8 cellular contexts compared by ENCODE assay signal in genomic region chr14:21024668-21025373, GRCh38. TPM values are rescaled to one million over a fixed set of nuclear protein-coding genes. Genes with fewer than 3 reads are reported as not detected.
A peak's percentile ranks its signal among the peaks of the same experiment; 100 is the strongest.
DNase-seq lines count a peak whose midpoint lies in the region; ATAC-seq and TF ChIP-seq lines count a peak whose summit lies in the region.

TSS of gene NDRG2 (minus strand) at chr14:21025061. CDS start at chr14:21023315, 1,746 bp downstream.

- no peak for ATAC-seq in HG02610 (IDR thresholded peaks at IDR 0.05; ENCODE audit: unreplicated experiment)

- H3K9me3 Mint-ChIP-seq in activated naive CD4-positive, alpha-beta T cell treated with anti-CD3 and anti-CD28 coated beads, Interleukin-2, amount 10 ng/mL, durations not matched to agents 7 days and 5 days, result no peaks in the 10 kb centered on the region

- H3K36me3 ChIP-seq in HEK293 (ENCODE audit: control insufficient read depth in 2 of 2, insufficient read depth in 1 of 2, low read length in 2 of 2), result peaks cover 0 to 22% of the 10 kb centered on the region in 2 experiments; a peak in 2 of 3 replicates
- H3K36me3 ChIP-seq in SJCRH30, result no peaks in the 10 kb centered on the region
- no peaks in the 10 kb centered on the region for H3K36me3 ChIP-seq in ovary
- H3K36me3 ChIP-seq in suprapubic skin, result peaks cover 20% of the 10 kb centered on the region

- CTCF ChIA-PET in HEK293 (lab: Yijun Ruan, JAX), result interaction anchor here (1.7 kb wide), 1 partner anchor 13 kb away, joined by 4 read pairs; no protein-coding TSS in a partner anchor
- CTCF ChIA-PET in activated naive CD4-positive, alpha-beta T cell treated with anti-CD3 and anti-CD28 coated beads, Interleukin-2, amount 10 ng/mL, durations not matched to agents 7 days and 5 days (lab: Charles Lee), result interaction anchor here (0.6 to 1.0 kb wide), 2 partner anchors 10 to 20 kb away, joined by 3 to 4 read pairs; no protein-coding TSS in a partner anchor

- H3K4me3 Mint-ChIP-seq in activated naive CD4-positive, alpha-beta T cell treated with anti-CD3 and anti-CD28 coated beads, Interleukin-2, amount 10 ng/mL, durations not matched to agents 7 days and 5 days, result peak within 1 kb of the TSS; percentile 75

- H3K9me3 ChIP-seq in HEK293 (ENCODE audit: control insufficient read depth, insufficient read depth, low read depth, low read length) (no peaks in the 10 kb centered on the region), SJCRH30 (replicated peaks) (no peaks in the 10 kb centered on the region), ovary (no peaks in the 10 kb centered on the region), suprapubic skin (no peaks in the 10 kb centered on the region)

- peak within 1 kb of the TSS; percentile 69 for H3K4me3 ChIP-seq in HEK293 (ENCODE audit: low read depth, low read length)
- peak within 1 kb of the TSS; percentile 66 for H3K4me3 ChIP-seq in SJCRH30
- peak within 1 kb of the TSS; percentile 93 for H3K4me3 ChIP-seq in ovary
- H3K4me3 ChIP-seq in suprapubic skin, result peak within 1 kb of the TSS; percentile 86

- H3K36me3 Mint-ChIP-seq in activated naive CD4-positive, alpha-beta T cell treated with anti-CD3 and anti-CD28 coated beads, Interleukin-2, amount 10 ng/mL, durations not matched to agents 7 days and 5 days, result no peaks in the 10 kb centered on the region

- H3K4me1 Mint-ChIP-seq in activated naive CD4-positive, alpha-beta T cell treated with anti-CD3 and anti-CD28 coated beads, Interleukin-2, amount 10 ng/mL, durations not matched to agents 7 days and 5 days, result peaks cover 13% of the 10 kb centered on the region

- H3K27me3 ChIP-seq in SJCRH30, result peaks cover 20% of the 10 kb centered on the region
- H3K27me3 ChIP-seq in ovary, result no peaks in the 10 kb centered on the region
- no peaks in the 10 kb centered on the region for H3K27me3 ChIP-seq in suprapubic skin

- DNase-seq in AG20443 (ENCODE audit: low spot score), result peak; percentile 61
- peak; percentile 54 to 65 for DNase-seq in SJCRH30
- peak; percentile 84 for DNase-seq in activated naive CD4-positive, alpha-beta T cell treated with anti-CD3 and anti-CD28 coated beads, Interleukin-2, amount 10 ng/mL, durations not matched to agents 7 days and 5 days
- DNase-seq in head of caudate nucleus, result peak; percentile 46 to 93 (median 81)
- DNase-seq in ovary, result peak; percentile 86 to 93 (median 88)
- peak; percentile 86 to 90 for DNase-seq in suprapubic skin (ENCODE audit: low spot score in 2 of 2)

- 0 out of 2 replicates have a peak, but pooled peaks have one; percentile 9 for TF ChIP-seq CTCF in HEK293 (tag by site-specific recombination; IDR thresholded peaks at IDR 0.05)
- no peak for TF ChIP-seq CTCF in ovary (IDR thresholded peaks at IDR 0.05)
- no peak for TF ChIP-seq CTCF in suprapubic skin (IDR thresholded peaks at IDR 0.05)

- TF ChIP-seq POLR2A in ovary (IDR thresholded peaks at IDR 0.05) (no peak), suprapubic skin (IDR thresholded peaks at IDR 0.05) (no peak)

- POLR2A ChIA-PET in HEK293 (lab: Yijun Ruan, JAX), result interaction anchor here (0.7 to 1.0 kb wide), 2 partner anchors 10 to 47 kb away, joined by 3 to 5 read pairs; no protein-coding TSS in a partner anchor

- H3K27ac ChIP-seq in HEK293 (ENCODE audit: extremely low read depth, low read depth, low read length) (peak within 1 kb of the TSS; percentile 74; the same call in 1 of the 2 replicates), SJCRH30 (no peak within 1 kb of the TSS), ovary (peak within 1 kb of the TSS; percentile 90 to 97), suprapubic skin (peak within 1 kb of the TSS; percentile 94)

- WGBS in ovary, 3 donors, result 0 to 1% (median 0%) methylated on average over 54 to 68 of the region's 68 CpGs
- WGBS in suprapubic skin, result 1% methylated on average over 16 of the region's 68 CpGs

- intact Hi-C loops in head of caudate nucleus (cut with DNase I), result loop anchor here (5.0 kb wide), 1 partner anchor 223 kb away; the partner anchor contains the start of gene RNASE1
- intact Hi-C loops in ovary (cut with DNase I), result loop anchor here in 3 of 4 donors (5.0 to 10.0 kb wide), 3 partner anchors 50 to 340 kb away; partner anchors contain the start of genes ANG (in 1 of the 3) and RNASE4 (in 1 of the 3)

- H3K4me1 ChIP-seq in HEK293 (ENCODE audit: control insufficient read depth, insufficient read depth, low read length), result peaks cover 10% of the 10 kb centered on the region; the same call in 1 of the 2 replicates
- H3K4me1 ChIP-seq in SJCRH30, result no peaks in the 10 kb centered on the region
- peaks cover 9% of the 10 kb centered on the region for H3K4me1 ChIP-seq in ovary (ENCODE audit: insufficient read depth)
- peaks cover 58% of the 10 kb centered on the region for H3K4me1 ChIP-seq in suprapubic skin

- no peak for TF ChIP-seq EP300 in ovary (IDR thresholded peaks at IDR 0.05)
- no peak for TF ChIP-seq EP300 in suprapubic skin (IDR thresholded peaks at IDR 0.05)

- no peak within 1 kb of the TSS for H3K27ac Mint-ChIP-seq in activated naive CD4-positive, alpha-beta T cell treated with anti-CD3 and anti-CD28 coated beads, Interleukin-2, amount 10 ng/mL, durations not matched to agents 7 days and 5 days

- peaks cover 62% of the 10 kb centered on the region for H3K27me3 Mint-ChIP-seq in activated naive CD4-positive, alpha-beta T cell treated with anti-CD3 and anti-CD28 coated beads, Interleukin-2, amount 10 ng/mL, durations not matched to agents 7 days and 5 days

TF ChIP-seq in HEK293, 187 proteins besides CTCF, POLR2A, EP300 and RAD21 (continues in another document):
- TF ChIP-seq KLF8 (tag by site-specific recombination; IDR thresholded peaks at IDR 0.05) (no peak), ZBTB8A (tag by site-specific recombination; IDR thresholded peaks at IDR 0.05) (peak; percentile 89), WT1 (tag by site-specific recombination; IDR thresholded peaks at IDR 0.05) (no peak), ZNF707 (tag by site-specific recombination; IDR thresholded peaks at IDR 0.05) (no peak), ZNF398 (tag by site-specific recombination; IDR thresholded peaks at IDR 0.05) (0 out of 2 replicates have a peak, but pooled peaks have one; percentile 30), ZSCAN5A (tag by site-specific recombination; IDR thresholded peaks at IDR 0.05) (peak; percentile 69; the same call in 1 of the 2 replicates), ZFHX2 (tag by site-specific recombination; conservative IDR thresholded peaks at IDR 0.05) (peak; percentile 48; the same call in 1 of the 2 replicates), ZBTB48 (tag by site-specific recombination; IDR thresholded peaks at IDR 0.05) (peak; percentile 74), ZNF2 (tag by site-specific recombination; IDR thresholded peaks at IDR 0.05) (0 out of 2 replicates have a peak, but pooled peaks have one; percentile 58), ZNF664 (tag by site-specific recombination; IDR thresholded peaks at IDR 0.05) (no peak), REPIN1 (tag by site-specific recombination; IDR thresholded peaks at IDR 0.05; ENCODE audit: low read depth) (no peak), KLF16 (tag by site-specific recombination; IDR thresholded peaks at IDR 0.05) (peak; percentile 64; the same call in 1 of the 2 replicates), KLF17 (tag by site-specific recombination; IDR thresholded peaks at IDR 0.05) (peak; percentile 86), SP7 (tag by site-specific recombination; IDR thresholded peaks at IDR 0.05) (peak; percentile 63; the same call in 1 of the 2 replicates), ZXDB (tag by site-specific recombination; IDR thresholded peaks at IDR 0.05) (peak; percentile 69; the same call in 1 of the 2 replicates), ZFP69B (tag by site-specific recombination; IDR thresholded peaks at IDR 0.05) (0 out of 2 replicates have a peak, but pooled peaks have one; percentile 41)

RNA-seq across cellular contexts. Expression of gene NDRG2, which starts in this region (rescaled TPM):
- total RNA-seq in SJCRH30 (2014; rRNA removed; shearing (Covaris generic)), result 4.9 and 5.8 TPM in 2 replicates
- total RNA-seq in ovary (100 to 1,000 TPM; 355 to 703 (median 417) TPM), suprapubic skin (100 to 1,000 TPM; 269 to 433 (median 295) TPM)
- polyA plus RNA-seq in ovary, result 100 to 1,000 TPM; 579 to 585 TPM

Comparison
In these comparisons a context has a peak if more than half of its experiments do, and no peak if none do; other contexts are left out.
1. RNA of gene NDRG2 (total RNA-seq): 355 to 703 TPM in ovary and 269 to 433 TPM in suprapubic skin; 4.9 to 5.8 TPM in SJCRH30; every median in the first group is over 10 times any median in the second.
2. Peak in every context shown above with its lines, with median percentiles within 50 percentile points of each other: DNase-seq and H3K4me3 ChIP-seq.